ENCODE assay signal across 8 cellular contexts in genomic region chrX:63754860-63755579, GRCh38. TPM values are rescaled to one million over a fixed set of nuclear protein-coding genes. Genes with fewer than 3 reads are reported as not detected.
DNase-seq lines count a peak whose midpoint lies in the region; ATAC-seq and TF ChIP-seq lines count a peak whose summit lies in the region.

No MANE protein-coding gene starts in this region.

- peak overlapping the region; percentile 36; the same call in 1 of the 2 replicates for H2AFZ ChIP-seq in KMS-11 (ENCODE audit: low read depth)

- peak overlapping the region; percentile 90 for H3K9ac ChIP-seq in KMS-11

- H3K27me3 ChIP-seq in KMS-11 (ENCODE audit: insufficient read depth, low read depth): no peaks in the 10 kb centered on the region
- no peaks in the 10 kb centered on the region for H3K27me3 ChIP-seq in Peyer's patch
- no peaks in the 10 kb centered on the region for H3K27me3 ChIP-seq in esophagus muscularis mucosa
- no peaks in the 10 kb centered on the region for H3K27me3 ChIP-seq in muscle layer of duodenum (ENCODE audit: low read depth, low read length)

- H4K20me1 ChIP-seq in KMS-11 (ENCODE audit: insufficient read depth): no peaks in the 10 kb centered on the region

- TF ChIP-seq POLR2A in Peyer's patch (IDR thresholded peaks at IDR 0.05) (peak; percentile 55 to 70), esophagus muscularis mucosa (IDR thresholded peaks at IDR 0.05; ENCODE audit: low read depth) (no peak)

- H3K36me3 ChIP-seq in KMS-11 (ENCODE audit: insufficient read depth) (no peaks in the 10 kb centered on the region), Peyer's patch (no peaks in the 10 kb centered on the region), esophagus muscularis mucosa (no peaks in the 10 kb centered on the region), muscle layer of duodenum (ENCODE audit: control insufficient read depth in 1 of 2, insufficient read depth in 2 of 2, low read length in 2 of 2) (no peaks in the 10 kb centered on the region)

- DNase-seq in DMS53 treated with DMSO at 0.1 percent for 48 hours (lab: John Stamatoyannopoulos, UW; ENCODE audit: unreplicated experiment): peak; percentile 83
- peak; percentile 89 to 96 (median 90) for DNase-seq in Peyer's patch
- DNase-seq in activated T-helper 1 cell treated with Interleukin-2 at 50 U/mL for 16 hours (ENCODE audit: low read depth): peak; percentile 74
- peak; percentile 96 for DNase-seq in esophagus muscularis mucosa (ENCODE audit: extremely low spot score)
- peak; percentile 66 for DNase-seq in stimulated activated CD8-positive, alpha-beta memory T cell treated with anti-CD3 and anti-CD28 coated beads, Interleukin-7, amount 100 ng/mL, for 24 hours (ENCODE audit: low read depth)

- H3K4me2 ChIP-seq in KMS-11: peak overlapping the region; percentile 72

- H3K9me3 ChIP-seq in Peyer's patch (no peaks in the 10 kb centered on the region), esophagus muscularis mucosa (no peaks in the 10 kb centered on the region), muscle layer of duodenum (ENCODE audit: control insufficient read depth in 1 of 2, low read length in 2 of 2) (no peaks in the 10 kb centered on the region)

- peaks cover 40% of the 10 kb centered on the region for H3K4me1 ChIP-seq in KMS-11 (ENCODE audit: low read depth, poor library complexity, severe bottlenecking)
- H3K4me1 ChIP-seq in Peyer's patch: no peaks in the 10 kb centered on the region
- H3K4me1 ChIP-seq in esophagus muscularis mucosa: peaks cover 8 to 40% (median 24%) of the 10 kb centered on the region in 4 donors
- H3K4me1 ChIP-seq in muscle layer of duodenum (ENCODE audit: control insufficient read depth in 1 of 2, insufficient read depth in 2 of 2, low read length in 2 of 2): peaks cover 0 to 29% of the 10 kb centered on the region in 2 donors

- H3K27ac ChIP-seq in KMS-11 (peak overlapping the region; percentile 85), Peyer's patch (peak overlapping the region; percentile 86 to 94 (median 92)), esophagus muscularis mucosa (replicated peaks in 1 of 4) (peak overlapping the region; percentile 85 to 90 (median 88)), muscle layer of duodenum (ENCODE audit: low read length) (peak overlapping the region; percentile 92)

- no peak for TF ChIP-seq CTCF in KMS-11 (conservative IDR thresholded peaks at IDR 0.05; ENCODE audit: low read depth, low read length)
- no peak for TF ChIP-seq CTCF in Peyer's patch (IDR thresholded peaks at IDR 0.05)
- TF ChIP-seq CTCF in esophagus muscularis mucosa (IDR thresholded peaks at IDR 0.05): no peak

- H3K79me2 ChIP-seq in KMS-11 (ENCODE audit: insufficient read depth, low read depth): peaks cover 27% of the 10 kb centered on the region

- intact Hi-C loops in esophagus muscularis mucosa (cut with DNase I): loop anchor here (10.0 kb wide), 1 partner anchor 450 kb away; the partner anchor contains the start of gene AMER1

- TF ChIP-seq EP300 in esophagus muscularis mucosa (IDR thresholded peaks at IDR 0.05): no peak

- whole genome bisulfite sequencing in esophagus muscularis mucosa: 39% methylated on average over 44 of the region's 44 CpGs

- ATAC-seq in GM21723 (IDR thresholded peaks at IDR 0.05; ENCODE audit: unreplicated experiment): peak; percentile 93

- H3K4me3 ChIP-seq in KMS-11 (IDR thresholded peaks at IDR 0.05; ENCODE audit: insufficient read depth, low read depth, low read length): peak overlapping the region; percentile 30
- H3K4me3 ChIP-seq in Peyer's patch: peak overlapping the region; percentile 58 to 77 (median 68)
- peak overlapping the region; percentile 55 to 71 (median 64) for H3K4me3 ChIP-seq in esophagus muscularis mucosa
- H3K4me3 ChIP-seq in muscle layer of duodenum (ENCODE audit: low read depth in 1 of 2, low read length in 2 of 2): peak overlapping the region; percentile 70 to 90

RNA-seq across cellular contexts. Expression of gene ARHGEF9, which starts 30.0 kb away (rescaled TPM):
- total RNA-seq in Peyer's patch: 10 to 100 TPM; 24.7 to 39.6 (median 30.3) TPM
- total RNA-seq in esophagus muscularis mucosa: 10 to 100 TPM; 18.7 to 21.4 (median 20.4) TPM

Comparison
In these comparisons a context has a peak if more than half of its experiments do, and no peak if none do; other contexts are left out.
1. Peak in every context shown above with its lines: DNase-seq, ATAC-seq, H3K4me3 ChIP-seq and H3K27ac ChIP-seq.
2. H3K4me3 ChIP-seq: peak in every context shown above with its lines; median percentile 80 in muscle layer of duodenum; 68 in Peyer's patch; 64 in esophagus muscularis mucosa; 30 in KMS-11.